In genomic region chr12:52229836-52230343, GRCh38 we compare ENCODE assay signal across 1 cellular context.
TF ChIP-seq lines count a peak whose summit lies in the region.

No MANE protein-coding gene starts in this region.

TF ChIP-seq in A549, 52 proteins besides CTCF, POLR2A, EP300 and RAD21:
- TF ChIP-seq E2F6 (IDR thresholded peaks at IDR 0.05; ENCODE audit: borderline replicate concordance, low read depth) (no peak), FOSL2 (IDR thresholded peaks at IDR 0.05) (no peak), FOSL2 (CRISPR knock-in tag; IDR thresholded peaks at IDR 0.05) (no peak), GATA3 (IDR thresholded peaks at IDR 0.05; ENCODE audit: borderline replicate concordance) (no peak), JUN (IDR thresholded peaks at IDR 0.05) (no peak), USF2 (IDR thresholded peaks at IDR 0.05) (no peak), TP53 (CRISPR knock-in tag; IDR thresholded peaks at IDR 0.05) (no peak), BHLHE40 (IDR thresholded peaks at IDR 0.05; ENCODE audit: low read depth, low read length) (no peak), CHD4 (IDR thresholded peaks at IDR 0.05; ENCODE audit: borderline replicate concordance) (no peak), RNF2 (IDR thresholded peaks at IDR 0.05; ENCODE audit: borderline replicate concordance, low read depth) (no peak), MYC (IDR thresholded peaks at IDR 0.05; ENCODE audit: borderline replicate concordance, low read length) (no peak), CEBPB (IDR thresholded peaks at IDR 0.05) (no peak), PBX3 (IDR thresholded peaks at IDR 0.05) (no peak), ZNF302 (CRISPR knock-in tag; IDR thresholded peaks at IDR 0.05) (no peak), JUNB (IDR thresholded peaks at IDR 0.05) (no peak), CHD2 (IDR thresholded peaks at IDR 0.05; ENCODE audit: low read length, partially characterized antibody) (no peak), NR3C1 (IDR thresholded peaks at IDR 0.05) (no peak), HEYL (CRISPR knock-in tag; IDR thresholded peaks at IDR 0.05) (no peak)
